In genomic region chr3:184277366-184277765, GRCh38 we compare ENCODE assay signal across 25 cellular contexts. TPM values are rescaled to one million over a fixed set of nuclear protein-coding genes. Genes with fewer than 3 reads are reported as not detected.
"Had no signal": no experiment of that assay in that cellular context is flagged by ENCODE, and none has a peak within 500 bp of the region (broad histone marks: within the 10 kb centered on the region; RNA-seq: fewer than 3 reads in every experiment).

No MANE protein-coding gene starts in this region.

- H3K4me3 ChIP-seq: cardiac muscle cell, MG63, SJSA1 had no signal

- H3K36me3 ChIP-seq: brain microvascular endothelial cell, cardiac muscle cell, MG63, SJSA1 had no signal

- H3K4me3 Mint-ChIP-seq: activated B cell treated with CpG ODN at 0.5 μM for 24 hours; activated CD4-positive, alpha-beta T cell treated with anti-CD3 and anti-CD28 coated beads, Interleukin-2, amount 10 ng/mL, durations not matched to agents 24 days and 14 days; activated naive CD4-positive, alpha-beta T cell treated with anti-CD3 and anti-CD28 coated beads for 36 hours; activated T-helper 17 cell treated with anti-CD3 and anti-CD28 coated beads, Interleukin-2, amount 50 U/mL, for 72 hours; T-helper 1 cell treated with Interleukin-12 subunit alpha and Interleukin-12 subunit beta and Interleukin-4 antibody, amounts not matched to agents 30 μg/mL and 1 μg/mL, for 36 hours had no signal

- H3K4me1 ChIP-seq: SJSA1 had no signal

- H3K27ac Mint-ChIP-seq: activated B cell treated with CpG ODN at 0.5 μM for 24 hours; activated CD4-positive, alpha-beta T cell treated with anti-CD3 and anti-CD28 coated beads, Interleukin-2, amount 10 ng/mL, durations not matched to agents 24 days and 14 days; activated naive CD4-positive, alpha-beta T cell treated with anti-CD3 and anti-CD28 coated beads for 36 hours; activated naive CD8-positive, alpha-beta T cell; activated T-helper 17 cell treated with anti-CD3 and anti-CD28 coated beads, Interleukin-2, amount 50 U/mL, for 72 hours; T-helper 1 cell treated with Interleukin-12 subunit alpha and Interleukin-12 subunit beta and Interleukin-4 antibody, amounts not matched to agents 30 μg/mL and 1 μg/mL, for 36 hours had no signal

- H3K27ac ChIP-seq: brain microvascular endothelial cell, cardiac muscle cell, SJSA1 had no signal

- DNase-seq: activated B cell treated with CpG ODN at 0.5 μM for 24 hours; activated CD4-positive, alpha-beta T cell treated with anti-CD3 and anti-CD28 coated beads for 1 hour; activated CD4-positive, alpha-beta T cell treated with anti-CD3 and anti-CD28 coated beads, Interleukin-2, amount 10 ng/mL, durations not matched to agents 24 days and 14 days; activated CD4-positive, alpha-beta T cell treated with anti-CD3 and anti-CD28 coated beads, Interleukin-2, amount 50 U/mL, for 48 hours; activated gamma-delta T cell; activated naive CD4-positive, alpha-beta T cell treated with anti-CD3 and anti-CD28 coated beads for 36 hours; activated T-cell treated with anti-CD3 and anti-CD28 coated beads for 4 hours; activated T-cell treated with anti-CD3 and anti-CD28 coated beads, Interleukin-2, amount 50 U/mL, for 48 hours; amygdala; brain microvascular endothelial cell; MG63; NCI-H1105 treated with DMSO at 0.1 percent for 48 hours; NCI-H1436 treated with DMSO at 0.1 percent for 48 hours; NCI-H187; NCI-H2081; NCI-H510A treated with DMSO at 0.1 percent for 48 hours; NCI-H69; NK-92 treated with Interleukin-12 subunit alpha and Interleukin-12 subunit beta, amount 100 ng/mL, for 24 hours had no signal

- ATAC-seq: activated T-helper 17 cell treated with anti-CD3 and anti-CD28 coated beads, Interleukin-2, amount 50 U/mL, for 72 hours; SK-N-SH treated with all-trans-retinoic acid at 6 μM for 48 hours had no signal

- H3K9me3 Mint-ChIP-seq: activated B cell treated with CpG ODN at 0.5 μM for 24 hours; activated CD4-positive, alpha-beta T cell treated with anti-CD3 and anti-CD28 coated beads, Interleukin-2, amount 10 ng/mL, durations not matched to agents 24 days and 14 days; activated naive CD4-positive, alpha-beta T cell treated with anti-CD3 and anti-CD28 coated beads for 36 hours; activated T-helper 17 cell treated with anti-CD3 and anti-CD28 coated beads, Interleukin-2, amount 50 U/mL, for 72 hours; T-helper 1 cell treated with Interleukin-12 subunit alpha and Interleukin-12 subunit beta and Interleukin-4 antibody, amounts not matched to agents 30 μg/mL and 1 μg/mL, for 36 hours had no signal

- H3K9me3 ChIP-seq: MG63, SJSA1 had no signal

RNA-seq across cellular contexts. Expression of gene ECE2, which starts 1.5 kb away (rescaled TPM):
- total RNA-seq: activated B cell treated with CpG ODN at 0.5 μM for 24 hours; activated CD4-positive, alpha-beta T cell treated with anti-CD3 and anti-CD28 coated beads, Interleukin-2, amount 10 ng/mL, durations not matched to agents 24 days and 14 days; activated CD8-positive, alpha-beta memory T cell treated with anti-CD3 and anti-CD28 coated beads for 36 hours; activated naive CD4-positive, alpha-beta T cell treated with anti-CD3 and anti-CD28 coated beads for 36 hours; activated T-helper 17 cell treated with anti-CD3 and anti-CD28 coated beads, Interleukin-2, amount 50 U/mL, for 72 hours; cardiac muscle cell; SJSA1 had no signal

RNA-seq across cellular contexts. Expression of gene CAMK2N2, which starts 16.0 kb away (rescaled TPM):
- total RNA-seq: activated B cell treated with CpG ODN at 0.5 μM for 24 hours; activated naive CD4-positive, alpha-beta T cell treated with anti-CD3 and anti-CD28 coated beads for 36 hours; cardiac muscle cell had no signal
